Comparison of ENCODE assay signal across 25 cellular contexts in the genomic region with DNA sequence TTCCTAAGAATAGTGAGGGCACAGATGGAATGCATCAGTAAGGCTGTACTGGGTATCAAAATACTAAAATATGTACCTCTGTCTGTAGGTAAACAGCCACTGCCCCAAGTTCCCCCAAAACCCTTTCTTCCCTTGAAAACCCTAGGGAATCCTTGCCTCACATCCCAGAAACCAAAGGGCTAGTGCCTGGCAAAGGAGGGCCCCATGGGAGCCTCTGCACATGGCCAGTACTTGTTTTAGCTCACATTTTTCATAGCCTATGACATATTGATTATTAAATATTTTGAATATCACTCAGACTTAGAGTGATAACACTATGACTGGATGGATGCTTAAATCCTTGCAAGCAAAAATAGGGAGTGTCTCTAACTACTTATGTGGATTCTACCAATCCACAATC.
"Had no signal": no experiment of that assay in that cellular context is flagged by ENCODE, and none has a peak within 500 bp of the region (broad histone marks: within the 10 kb centered on the region; RNA-seq: fewer than 3 reads in every experiment).

No MANE protein-coding gene starts in this region.

- H3K4me3 ChIP-seq: colonic mucosa, dorsolateral prefrontal cortex, heart left ventricle, right lobe of liver, upper lobe of left lung had no signal

- H3K27ac ChIP-seq: colonic mucosa, foreskin keratinocyte, right lobe of liver, upper lobe of left lung had no signal

- ATAC-seq: activated CD8-positive, alpha-beta T cell treated with anti-CD3 and anti-CD28 coated beads for 36 hours; activated T-cell treated with anti-CD3 and anti-CD28 coated beads, Interleukin-2, amount 50 U/mL, for 4 hours; activated T-helper 17 cell treated with anti-CD3 and anti-CD28 coated beads, Interleukin-2, amount 50 U/mL, for 72 hours; effector memory CD8-positive, alpha-beta T cell; naive thymus-derived CD4-positive, alpha-beta T cell; right lobe of liver; stimulated activated effector memory CD8-positive, alpha-beta T cell treated with anti-CD3 and anti-CD28 coated beads, Interleukin-12 subunit alpha, Interleukin-12 subunit beta, amount 100 ng/mL, for 72 hours; T-helper 17 cell had no signal

- H3K4me1 ChIP-seq: colonic mucosa, right lobe of liver had no signal

- H3K36me3 ChIP-seq: colonic mucosa, heart left ventricle, right lobe of liver, upper lobe of left lung had no signal

- H3K27me3 ChIP-seq: colonic mucosa, dorsolateral prefrontal cortex, foreskin keratinocyte, heart left ventricle, right lobe of liver, upper lobe of left lung had no signal

- H3K9me3 ChIP-seq: colonic mucosa, heart left ventricle, right lobe of liver, SK-N-SH, upper lobe of left lung had no signal

- DNase-seq: activated B cell treated with CpG ODN at 0.5 μM for 24 hours; activated CD4-positive, alpha-beta T cell treated with anti-CD3 and anti-CD28 coated beads, Interleukin-2, amount 50 U/mL, for 1 hour; activated CD8-positive, alpha-beta T cell treated with anti-CD3 and anti-CD28 coated beads for 36 hours; activated gamma-delta T cell treated with Interleukin-2 at 50 U/mL for 16 hours; activated naive CD4-positive, alpha-beta T cell treated with anti-CD3 and anti-CD28 coated beads, Interleukin-2, amount 50 U/mL, for 16 hours; activated T-cell treated with anti-CD3 and anti-CD28 coated beads, Interleukin-2, amount 50 U/mL, for 4 hours; amygdala; colonic mucosa; dorsolateral prefrontal cortex; effector memory CD8-positive, alpha-beta T cell; erythroblast; foreskin keratinocyte; heart left ventricle; midbrain; naive thymus-derived CD4-positive, alpha-beta T cell; posterior cingulate gyrus; right lobe of liver; SK-N-SH; stimulated activated CD4-positive, alpha-beta T cell treated with anti-CD3 and anti-CD28 coated beads, Interleukin-12 subunit alpha, Interleukin-12 subunit beta, amount 100 ng/mL, for 4 hours; stimulated activated CD4-positive, alpha-beta T cell treated with anti-CD3 and anti-CD28 coated beads, Interleukin-4, amount 100 ng/mL, for 24 hours; T-helper 17 cell; T1000; upper lobe of left lung had no signal
